Comparison of ENCODE assay signal across 1 cellular context in the genomic region with DNA sequence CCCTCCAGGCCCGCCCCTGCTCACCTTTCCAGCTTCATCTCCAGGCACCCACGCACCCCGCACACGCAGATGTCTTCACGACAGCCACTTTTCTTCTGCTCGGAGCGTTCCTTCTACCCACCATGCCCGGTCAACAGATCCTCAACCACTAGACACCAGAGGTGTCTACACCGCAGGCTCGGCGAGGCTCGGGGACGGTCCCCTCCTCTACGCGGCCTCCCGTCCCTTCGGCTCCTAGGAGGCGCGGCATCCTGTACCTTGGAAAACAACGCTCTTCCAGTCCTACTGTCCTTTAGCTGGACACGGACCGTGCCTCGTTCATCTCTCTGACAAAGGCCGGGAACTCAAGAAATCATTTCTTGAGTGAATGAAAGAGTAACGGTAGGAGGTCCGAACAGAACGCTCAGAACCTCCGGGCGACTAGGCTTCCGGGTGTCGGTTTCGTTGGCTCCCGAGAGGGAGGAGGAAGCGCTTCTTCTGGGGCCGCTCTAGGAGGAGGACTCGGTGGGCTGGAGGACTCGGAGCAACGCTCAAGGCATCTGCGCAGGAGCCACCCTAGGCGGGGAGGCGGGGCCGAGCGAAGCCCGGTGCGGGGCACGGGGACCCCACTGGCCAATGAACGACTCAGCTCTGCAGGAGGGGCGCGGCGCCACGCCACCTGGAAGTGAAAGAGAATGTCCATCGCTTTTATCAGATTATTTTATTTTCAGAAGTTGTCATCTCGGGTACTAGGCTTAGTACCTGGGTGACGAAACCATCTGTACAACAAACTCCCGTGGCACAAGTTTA.
A peak's percentile ranks its signal among the peaks of the same experiment; 100 is the strongest.
TF ChIP-seq lines count a peak whose summit lies in the region.

No MANE protein-coding gene starts in this region.

TF ChIP-seq in K562, 482 proteins besides CTCF, POLR2A, EP300 and RAD21 (continued from another document and continues in another):
- TF ChIP-seq, protein P1, sequence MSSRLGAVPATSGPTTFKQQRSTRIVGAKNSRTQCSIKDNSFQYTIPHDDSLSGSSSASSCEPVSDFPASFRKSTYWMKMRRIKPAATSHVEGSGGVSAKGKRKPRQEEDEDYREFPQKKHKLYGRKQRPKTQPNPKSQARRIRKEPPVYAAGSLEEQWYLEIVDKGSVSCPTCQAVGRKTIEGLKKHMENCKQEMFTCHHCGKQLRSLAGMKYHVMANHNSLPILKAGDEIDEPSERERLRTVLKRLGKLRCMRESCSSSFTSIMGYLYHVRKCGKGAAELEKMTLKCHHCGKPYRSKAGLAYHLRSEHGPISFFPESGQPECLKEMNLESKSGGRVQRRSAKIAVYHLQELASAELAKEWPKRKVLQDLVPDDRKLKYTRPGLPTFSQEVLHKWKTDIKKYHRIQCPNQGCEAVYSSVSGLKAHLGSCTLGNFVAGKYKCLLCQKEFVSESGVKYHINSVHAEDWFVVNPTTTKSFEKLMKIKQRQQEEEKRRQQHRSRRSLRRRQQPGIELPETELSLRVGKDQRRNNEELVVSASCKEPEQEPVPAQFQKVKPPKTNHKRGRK (tag; IDR thresholded peaks at IDR 0.05) = no peak
- TF ChIP-seq, protein P2, sequence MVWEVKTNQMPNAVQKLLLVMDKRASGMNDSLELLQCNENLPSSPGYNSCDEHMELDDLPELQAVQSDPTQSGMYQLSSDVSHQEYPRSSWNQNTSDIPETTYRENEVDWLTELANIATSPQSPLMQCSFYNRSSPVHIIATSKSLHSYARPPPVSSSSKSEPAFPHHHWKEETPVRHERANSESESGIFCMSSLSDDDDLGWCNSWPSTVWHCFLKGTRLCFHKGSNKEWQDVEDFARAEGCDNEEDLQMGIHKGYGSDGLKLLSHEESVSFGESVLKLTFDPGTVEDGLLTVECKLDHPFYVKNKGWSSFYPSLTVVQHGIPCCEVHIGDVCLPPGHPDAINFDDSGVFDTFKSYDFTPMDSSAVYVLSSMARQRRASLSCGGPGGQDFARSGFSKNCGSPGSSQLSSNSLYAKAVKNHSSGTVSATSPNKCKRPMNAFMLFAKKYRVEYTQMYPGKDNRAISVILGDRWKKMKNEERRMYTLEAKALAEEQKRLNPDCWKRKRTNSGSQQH (CRISPR knock-in tag; IDR thresholded peaks at IDR 0.05) = no peak
- TF ChIP-seq ATF7 (IDR thresholded peaks at IDR 0.05) (peak; percentile 87), ZEB2 (IDR thresholded peaks at IDR 0.05) (peak; percentile 81), SAFB (IDR thresholded peaks at IDR 0.05; ENCODE audit: borderline replicate concordance, low read depth, low read length) (no peak), ZNF77 (CRISPR knock-in tag; IDR thresholded peaks at IDR 0.05) (no peak), ZNF583 (CRISPR knock-in tag; IDR thresholded peaks at IDR 0.05) (no peak), COPS2 (conservative IDR thresholded peaks at IDR 0.05) (no peak), MAFG (tag; conservative IDR thresholded peaks at IDR 0.05) (no peak), GATAD2B (IDR thresholded peaks at IDR 0.05; ENCODE audit: borderline replicate concordance) (no peak), CHCHD3 (CRISPR knock-in tag; IDR thresholded peaks at IDR 0.05) (no peak), YY1 (IDR thresholded peaks at IDR 0.05; ENCODE audit: borderline replicate concordance in 1 of 3, control insufficient read depth in 1 of 3, extremely low read depth in 1 of 3, insufficient read depth in 3 of 3, insufficient read length in 1 of 3, insufficient replicate concordance in 2 of 3, low read depth in 1 of 3, low read length in 2 of 3) (peak in 2 of 3 experiments; percentile 42), CBX3 (IDR thresholded peaks at IDR 0.05; ENCODE audit: borderline replicate concordance in 1 of 2, low read length in 2 of 2) (no peak; a peak in 2 of 3 replicates), KLF13 (tag; IDR thresholded peaks at IDR 0.05; ENCODE audit: borderline replicate concordance, low read depth) (peak; percentile 53; the same call in 1 of the 2 replicates), ERF (CRISPR knock-in tag; IDR thresholded peaks at IDR 0.05) (no peak), ASH1L (IDR thresholded peaks at IDR 0.05; ENCODE audit: borderline replicate concordance, low read depth, partially characterized antibody) (peak; percentile 48), ETV5 (CRISPR knock-in tag; IDR thresholded peaks at IDR 0.05; ENCODE audit: low read depth) (no peak; the same call in none of the 2 replicates), ZNF766 (CRISPR knock-in tag; conservative IDR thresholded peaks at IDR 0.05) (no peak), ZNF384 (IDR thresholded peaks at IDR 0.05; ENCODE audit: low read depth, low read length) (no peak), SRSF9 (IDR thresholded peaks at IDR 0.05; ENCODE audit: borderline replicate concordance, low read depth, low read length) (no peak), ZBTB7A (IDR thresholded peaks at IDR 0.05; ENCODE audit: borderline replicate concordance, control insufficient read depth, low read depth, low read length) (no peak; the same call in 1 of the 2 replicates), ZNF354B (CRISPR knock-in tag; IDR thresholded peaks at IDR 0.05) (no peak), MEIS2 (IDR thresholded peaks at IDR 0.05; ENCODE audit: partially characterized antibody) (peak; percentile 90), TRIM24 (IDR thresholded peaks at IDR 0.05) (peak in 1 of 2 experiments; percentile 6; a peak in 1 of 4 replicates), DNMT1 (IDR thresholded peaks at IDR 0.05) (no peak)
- TF ChIP-seq, protein P3, sequence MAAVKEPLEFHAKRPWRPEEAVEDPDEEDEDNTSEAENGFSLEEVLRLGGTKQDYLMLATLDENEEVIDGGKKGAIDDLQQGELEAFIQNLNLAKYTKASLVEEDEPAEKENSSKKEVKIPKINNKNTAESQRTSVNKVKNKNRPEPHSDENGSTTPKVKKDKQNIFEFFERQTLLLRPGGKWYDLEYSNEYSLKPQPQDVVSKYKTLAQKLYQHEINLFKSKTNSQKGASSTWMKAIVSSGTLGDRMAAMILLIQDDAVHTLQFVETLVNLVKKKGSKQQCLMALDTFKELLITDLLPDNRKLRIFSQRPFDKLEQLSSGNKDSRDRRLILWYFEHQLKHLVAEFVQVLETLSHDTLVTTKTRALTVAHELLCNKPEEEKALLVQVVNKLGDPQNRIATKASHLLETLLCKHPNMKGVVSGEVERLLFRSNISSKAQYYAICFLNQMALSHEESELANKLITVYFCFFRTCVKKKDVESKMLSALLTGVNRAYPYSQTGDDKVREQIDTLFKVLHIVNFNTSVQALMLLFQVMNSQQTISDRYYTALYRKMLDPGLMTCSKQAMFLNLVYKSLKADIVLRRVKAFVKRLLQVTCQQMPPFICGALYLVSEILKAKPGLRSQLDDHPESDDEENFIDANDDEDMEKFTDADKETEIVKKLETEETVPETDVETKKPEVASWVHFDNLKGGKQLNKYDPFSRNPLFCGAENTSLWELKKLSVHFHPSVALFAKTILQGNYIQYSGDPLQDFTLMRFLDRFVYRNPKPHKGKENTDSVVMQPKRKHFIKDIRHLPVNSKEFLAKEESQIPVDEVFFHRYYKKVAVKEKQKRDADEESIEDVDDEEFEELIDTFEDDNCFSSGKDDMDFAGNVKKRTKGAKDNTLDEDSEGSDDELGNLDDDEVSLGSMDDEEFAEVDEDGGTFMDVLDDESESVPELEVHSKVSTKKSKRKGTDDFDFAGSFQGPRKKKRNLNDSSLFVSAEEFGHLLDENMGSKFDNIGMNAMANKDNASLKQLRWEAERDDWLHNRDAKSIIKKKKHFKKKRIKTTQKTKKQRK (IDR thresholded peaks at IDR 0.05; ENCODE audit: borderline replicate concordance, low read depth, low read length) = no peak
- TF ChIP-seq, protein P4, sequence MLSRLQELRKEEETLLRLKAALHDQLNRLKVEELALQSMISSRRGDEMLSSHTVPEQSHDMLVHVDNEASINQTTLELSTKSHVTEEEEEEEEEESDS (CRISPR knock-in tag; IDR thresholded peaks at IDR 0.05) = no peak
- TF ChIP-seq, protein P5, sequence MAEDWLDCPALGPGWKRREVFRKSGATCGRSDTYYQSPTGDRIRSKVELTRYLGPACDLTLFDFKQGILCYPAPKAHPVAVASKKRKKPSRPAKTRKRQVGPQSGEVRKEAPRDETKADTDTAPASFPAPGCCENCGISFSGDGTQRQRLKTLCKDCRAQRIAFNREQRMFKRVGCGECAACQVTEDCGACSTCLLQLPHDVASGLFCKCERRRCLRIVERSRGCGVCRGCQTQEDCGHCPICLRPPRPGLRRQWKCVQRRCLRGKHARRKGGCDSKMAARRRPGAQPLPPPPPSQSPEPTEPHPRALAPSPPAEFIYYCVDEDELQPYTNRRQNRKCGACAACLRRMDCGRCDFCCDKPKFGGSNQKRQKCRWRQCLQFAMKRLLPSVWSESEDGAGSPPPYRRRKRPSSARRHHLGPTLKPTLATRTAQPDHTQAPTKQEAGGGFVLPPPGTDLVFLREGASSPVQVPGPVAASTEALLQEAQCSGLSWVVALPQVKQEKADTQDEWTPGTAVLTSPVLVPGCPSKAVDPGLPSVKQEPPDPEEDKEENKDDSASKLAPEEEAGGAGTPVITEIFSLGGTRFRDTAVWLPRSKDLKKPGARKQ (CRISPR knock-in tag; IDR thresholded peaks at IDR 0.05) = no peak
- TF ChIP-seq, protein P6, sequence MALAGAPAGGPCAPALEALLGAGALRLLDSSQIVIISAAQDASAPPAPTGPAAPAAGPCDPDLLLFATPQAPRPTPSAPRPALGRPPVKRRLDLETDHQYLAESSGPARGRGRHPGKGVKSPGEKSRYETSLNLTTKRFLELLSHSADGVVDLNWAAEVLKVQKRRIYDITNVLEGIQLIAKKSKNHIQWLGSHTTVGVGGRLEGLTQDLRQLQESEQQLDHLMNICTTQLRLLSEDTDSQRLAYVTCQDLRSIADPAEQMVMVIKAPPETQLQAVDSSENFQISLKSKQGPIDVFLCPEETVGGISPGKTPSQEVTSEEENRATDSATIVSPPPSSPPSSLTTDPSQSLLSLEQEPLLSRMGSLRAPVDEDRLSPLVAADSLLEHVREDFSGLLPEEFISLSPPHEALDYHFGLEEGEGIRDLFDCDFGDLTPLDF (CRISPR knock-in tag; IDR thresholded peaks at IDR 0.05) = peak; percentile 47; the same call in 1 of the 2 replicates
- TF ChIP-seq, protein P7, sequence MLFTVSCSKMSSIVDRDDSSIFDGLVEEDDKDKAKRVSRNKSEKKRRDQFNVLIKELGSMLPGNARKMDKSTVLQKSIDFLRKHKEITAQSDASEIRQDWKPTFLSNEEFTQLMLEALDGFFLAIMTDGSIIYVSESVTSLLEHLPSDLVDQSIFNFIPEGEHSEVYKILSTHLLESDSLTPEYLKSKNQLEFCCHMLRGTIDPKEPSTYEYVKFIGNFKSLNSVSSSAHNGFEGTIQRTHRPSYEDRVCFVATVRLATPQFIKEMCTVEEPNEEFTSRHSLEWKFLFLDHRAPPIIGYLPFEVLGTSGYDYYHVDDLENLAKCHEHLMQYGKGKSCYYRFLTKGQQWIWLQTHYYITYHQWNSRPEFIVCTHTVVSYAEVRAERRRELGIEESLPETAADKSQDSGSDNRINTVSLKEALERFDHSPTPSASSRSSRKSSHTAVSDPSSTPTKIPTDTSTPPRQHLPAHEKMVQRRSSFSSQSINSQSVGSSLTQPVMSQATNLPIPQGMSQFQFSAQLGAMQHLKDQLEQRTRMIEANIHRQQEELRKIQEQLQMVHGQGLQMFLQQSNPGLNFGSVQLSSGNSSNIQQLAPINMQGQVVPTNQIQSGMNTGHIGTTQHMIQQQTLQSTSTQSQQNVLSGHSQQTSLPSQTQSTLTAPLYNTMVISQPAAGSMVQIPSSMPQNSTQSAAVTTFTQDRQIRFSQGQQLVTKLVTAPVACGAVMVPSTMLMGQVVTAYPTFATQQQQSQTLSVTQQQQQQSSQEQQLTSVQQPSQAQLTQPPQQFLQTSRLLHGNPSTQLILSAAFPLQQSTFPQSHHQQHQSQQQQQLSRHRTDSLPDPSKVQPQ (CRISPR knock-in tag; IDR thresholded peaks at IDR 0.05; ENCODE audit: borderline replicate concordance) = no peak
- TF ChIP-seq, protein P8, sequence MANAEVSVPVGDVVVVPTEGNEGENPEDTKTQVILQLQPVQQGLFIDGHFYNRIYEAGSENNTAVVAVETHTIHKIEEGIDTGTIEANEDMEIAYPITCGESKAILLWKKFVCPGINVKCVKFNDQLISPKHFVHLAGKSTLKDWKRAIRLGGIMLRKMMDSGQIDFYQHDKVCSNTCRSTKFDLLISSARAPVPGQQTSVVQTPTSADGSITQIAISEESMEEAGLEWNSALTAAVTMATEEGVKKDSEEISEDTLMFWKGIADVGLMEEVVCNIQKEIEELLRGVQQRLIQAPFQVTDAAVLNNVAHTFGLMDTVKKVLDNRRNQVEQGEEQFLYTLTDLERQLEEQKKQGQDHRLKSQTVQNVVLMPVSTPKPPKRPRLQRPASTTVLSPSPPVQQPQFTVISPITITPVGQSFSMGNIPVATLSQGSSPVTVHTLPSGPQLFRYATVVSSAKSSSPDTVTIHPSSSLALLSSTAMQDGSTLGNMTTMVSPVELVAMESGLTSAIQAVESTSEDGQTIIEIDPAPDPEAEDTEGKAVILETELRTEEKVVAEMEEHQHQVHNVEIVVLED (CRISPR knock-in tag; IDR thresholded peaks at IDR 0.05) = no peak
- TF ChIP-seq, protein P9, sequence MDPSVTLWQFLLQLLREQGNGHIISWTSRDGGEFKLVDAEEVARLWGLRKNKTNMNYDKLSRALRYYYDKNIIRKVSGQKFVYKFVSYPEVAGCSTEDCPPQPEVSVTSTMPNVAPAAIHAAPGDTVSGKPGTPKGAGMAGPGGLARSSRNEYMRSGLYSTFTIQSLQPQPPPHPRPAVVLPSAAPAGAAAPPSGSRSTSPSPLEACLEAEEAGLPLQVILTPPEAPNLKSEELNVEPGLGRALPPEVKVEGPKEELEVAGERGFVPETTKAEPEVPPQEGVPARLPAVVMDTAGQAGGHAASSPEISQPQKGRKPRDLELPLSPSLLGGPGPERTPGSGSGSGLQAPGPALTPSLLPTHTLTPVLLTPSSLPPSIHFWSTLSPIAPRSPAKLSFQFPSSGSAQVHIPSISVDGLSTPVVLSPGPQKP (CRISPR knock-in tag; IDR thresholded peaks at IDR 0.05) = no peak
